ENCODE assay signal across 11 cellular contexts in genomic region chr19:5137571-5138124, GRCh38.
DNase-seq lines count a peak whose midpoint lies in the region; TF ChIP-seq lines count a peak whose summit lies in the region.
"Had no signal": no experiment of that assay in that cellular context is flagged by ENCODE, and none has a peak within 500 bp of the region (broad histone marks: within the 10 kb centered on the region; RNA-seq: fewer than 3 reads in every experiment).

No MANE protein-coding gene starts in this region.

- peak; percentile 49 for TF ChIP-seq RAD21 in neural cell (conservative IDR thresholded peaks at IDR 0.05)

- no peaks in the 10 kb centered on the region for H3K9me2 ChIP-seq in neural cell (ENCODE audit: insufficient read depth, low read length)

- H3K4me2 ChIP-seq in neural cell (ENCODE audit: low read length), result no peak overlapping the region

- H3K79me2 ChIP-seq in neural cell (replicated peaks; ENCODE audit: insufficient read depth, low read length), result no peaks in the 10 kb centered on the region

- peak; percentile 21 for DNase-seq in NCI-H82 (lab: John Stamatoyannopoulos, UW)
- DNase-seq in NCI-H82 treated with DMSO at 0.1 percent for 48 hours (lab: John Stamatoyannopoulos, UW; ENCODE audit: unreplicated experiment), result no peak
- no peak for DNase-seq in LNCaP clone FGC (ENCODE audit: low read depth)
- peak in 1 of 10 donors; percentile 33 for DNase-seq in dorsolateral prefrontal cortex
- DNase-seq in medulla oblongata (ENCODE audit: extremely low spot score), result no peak
- no peak for DNase-seq in activated CD4-positive, alpha-beta T cell treated with anti-CD3 and anti-CD28 coated beads, Interleukin-2, amount 50 U/mL, for 4 hours
- no peak for DNase-seq in glomerular visceral epithelial cell (ENCODE audit: extremely low spot score)
- DNase-seq: ACHN, NCI-H226 had no signal

- H2AFZ ChIP-seq in neural cell (ENCODE audit: low read depth, low read length), result no peak overlapping the region

- TF ChIP-seq CTCF in LNCaP clone FGC (IDR thresholded peaks at IDR 0.05; ENCODE audit: control insufficient read depth, extremely low read depth, insufficient read depth), result peak; percentile 33; the same call in 1 of the 2 replicates
- TF ChIP-seq CTCF in dorsolateral prefrontal cortex (IDR thresholded peaks at IDR 0.05 in 54 of 56, conservative IDR thresholded peaks at IDR 0.05 in 2 of 56; ENCODE audit: low read depth in 1 of 56, partially characterized antibody in 56 of 56), result peak in 47 of 56 donors; percentile 17 to 57 (median 41)
- peak; percentile 54 for TF ChIP-seq CTCF in neural cell (IDR thresholded peaks at IDR 0.05; ENCODE audit: poor library complexity, severe bottlenecking)

- H3K36me3 ChIP-seq in neural cell (ENCODE audit: insufficient read depth, low read length), result no peaks in the 10 kb centered on the region

- no peaks in the 10 kb centered on the region for H3K9me3 ChIP-seq in neural cell (ENCODE audit: low read length)
- H3K9me3 ChIP-seq: heart left ventricle had no signal

- H3K27me3 ChIP-seq in dorsolateral prefrontal cortex, result no peaks in the 10 kb centered on the region
- H3K27me3 ChIP-seq in neural cell (ENCODE audit: insufficient read depth, low read depth, low read length), result no peaks in the 10 kb centered on the region
- H3K27me3 ChIP-seq: heart left ventricle had no signal

- H3F3A ChIP-seq in neural cell (ENCODE audit: insufficient read depth, low read length, poor library complexity, severe bottlenecking), result no peaks in the 10 kb centered on the region

- H3K4me3 ChIP-seq in LNCaP clone FGC (ENCODE audit: low read depth, low read length) (no peak overlapping the region), dorsolateral prefrontal cortex (no peak overlapping the region), neural cell (ENCODE audit: low read length) (no peak overlapping the region)
- H3K4me3 ChIP-seq: heart left ventricle had no signal

- peak overlapping the region in 28 of 59 donors; percentile 0 to 87 (median 38) for H3K27ac ChIP-seq in dorsolateral prefrontal cortex
- H3K27ac ChIP-seq in neural cell (ENCODE audit: low read length), result no peak overlapping the region
- H3K27ac ChIP-seq: heart left ventricle had no signal

- H4K20me1 ChIP-seq in neural cell (ENCODE audit: insufficient read depth), result no peaks in the 10 kb centered on the region

- H3K9ac ChIP-seq in neural cell (ENCODE audit: low read length), result no peak overlapping the region

- no peak for TF ChIP-seq EP300 in neural cell (conservative IDR thresholded peaks at IDR 0.05; ENCODE audit: poor library complexity, severe bottlenecking)

- intact Hi-C loops in dorsolateral prefrontal cortex (cut with DNase I), result loop anchor here (2.0 to 5.0 kb wide), 3 partner anchors 45 to 90 kb away; no protein-coding TSS in a partner anchor

TF ChIP-seq in neural cell, 6 proteins besides CTCF, POLR2A, EP300 and RAD21:
- TF ChIP-seq SMC3 (conservative IDR thresholded peaks at IDR 0.05; ENCODE audit: poor library complexity) (peak; percentile 61), MXI1 (conservative IDR thresholded peaks at IDR 0.05; ENCODE audit: poor library complexity, severe bottlenecking) (no peak)
